In the genomic region with DNA sequence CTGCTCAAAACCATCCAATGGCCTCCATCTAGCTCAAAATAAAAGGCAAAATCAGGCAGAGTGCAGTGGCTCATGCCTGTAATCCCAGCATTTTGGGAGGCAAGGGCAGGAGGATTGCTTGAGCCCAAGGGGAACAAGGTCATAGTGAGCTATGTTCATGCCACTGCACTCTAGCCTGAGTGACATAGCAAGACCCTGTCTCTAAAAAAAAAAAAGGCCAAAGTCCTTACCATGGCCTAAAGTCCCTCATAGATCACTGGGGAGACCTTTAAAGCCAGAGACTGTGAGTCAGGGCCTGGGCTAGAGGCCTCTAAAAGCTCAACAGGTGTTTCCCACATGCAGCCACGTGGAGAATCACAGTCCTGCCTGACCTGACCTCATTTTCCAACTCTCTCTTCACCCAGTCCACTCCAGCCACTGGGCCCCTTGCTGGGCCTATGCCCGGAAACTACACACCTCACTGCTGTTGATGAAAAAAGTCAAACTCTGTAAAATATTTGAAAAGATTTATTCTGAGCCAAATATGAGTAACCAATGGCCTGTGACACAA, we compare ENCODE assay signal across 16 cellular contexts.
"Had no signal": no experiment of that assay in that cellular context is flagged by ENCODE, and none has a peak within 500 bp of the region (broad histone marks: within the 10 kb centered on the region; RNA-seq: fewer than 3 reads in every experiment).

No MANE protein-coding gene starts in this region.

- H3K27ac Mint-ChIP-seq: activated CD4-positive, alpha-beta T cell treated with anti-CD3 and anti-CD28 coated beads, Interleukin-2, amount 10 ng/mL, durations not matched to agents 7 days and 5 days had no signal

- H3K4me3 Mint-ChIP-seq: activated CD4-positive, alpha-beta T cell treated with anti-CD3 and anti-CD28 coated beads, Interleukin-2, amount 10 ng/mL, durations not matched to agents 7 days and 5 days; natural killer cell treated with Interleukin-12 subunit alpha and Interleukin-12 subunit beta and Interleukin-15 and Interleukin-18, amount 100 ng/mL, for 72 hours had no signal

- H3K9me3 Mint-ChIP-seq: activated CD4-positive, alpha-beta T cell treated with anti-CD3 and anti-CD28 coated beads, Interleukin-2, amount 10 ng/mL, durations not matched to agents 7 days and 5 days; natural killer cell treated with Interleukin-12 subunit alpha and Interleukin-12 subunit beta and Interleukin-15 and Interleukin-18, amount 100 ng/mL, for 72 hours had no signal

- H3K27me3 Mint-ChIP-seq: activated CD4-positive, alpha-beta T cell treated with anti-CD3 and anti-CD28 coated beads, Interleukin-2, amount 10 ng/mL, durations not matched to agents 7 days and 5 days; natural killer cell treated with Interleukin-12 subunit alpha and Interleukin-12 subunit beta and Interleukin-15 and Interleukin-18, amount 100 ng/mL, for 72 hours had no signal

- ATAC-seq: natural killer cell treated with Interleukin-12 subunit alpha and Interleukin-12 subunit beta and Interleukin-15 and Interleukin-18, amount 100 ng/mL, for 72 hours; upper lobe of right lung had no signal

- H3K9me3 ChIP-seq: adrenal gland, stomach, upper lobe of right lung had no signal

- H3K27me3 ChIP-seq: adrenal gland, stomach, upper lobe of right lung had no signal

- H3K4me3 ChIP-seq: adrenal gland, lung, stomach, upper lobe of right lung had no signal

- H3K4me1 ChIP-seq: adrenal gland, stomach, upper lobe of right lung had no signal

- DNase-seq: activated CD4-positive, alpha-beta T cell treated with anti-CD3 and anti-CD28 coated beads, Interleukin-2, amount 10 ng/mL, durations not matched to agents 7 days and 5 days; activated CD8-positive, alpha-beta memory T cell treated with anti-CD3 and anti-CD28 coated beads for 24 hours; activated CD8-positive, alpha-beta memory T cell treated with anti-CD3 and anti-CD28 coated beads, Interleukin-2, amount 50 U/mL, for 48 hours; activated effector memory CD4-positive, alpha-beta T cell treated with anti-CD3 and anti-CD28 coated beads, Interleukin-2, amount 50 U/mL, for 16 hours; activated naive CD4-positive, alpha-beta T cell treated with anti-CD3 and anti-CD28 coated beads, Interleukin-2, amount 50 U/mL, for 16 hours; activated T-cell treated with anti-CD3 and anti-CD28 coated beads, Interleukin-2, amount 50 U/mL, for 48 hours; adrenal gland; cerebellar nuclear complex; effector CD4-positive, alpha-beta T cell; hippocampal formation; islet precursor cell; stomach; T1000; upper lobe of right lung had no signal

- H3K36me3 ChIP-seq: adrenal gland, stomach, upper lobe of right lung had no signal

- H3K27ac ChIP-seq: adrenal gland, stomach, upper lobe of right lung had no signal

- H3K36me3 Mint-ChIP-seq: natural killer cell treated with Interleukin-12 subunit alpha and Interleukin-12 subunit beta and Interleukin-15 and Interleukin-18, amount 100 ng/mL, for 72 hours had no signal
